In the genomic region with DNA sequence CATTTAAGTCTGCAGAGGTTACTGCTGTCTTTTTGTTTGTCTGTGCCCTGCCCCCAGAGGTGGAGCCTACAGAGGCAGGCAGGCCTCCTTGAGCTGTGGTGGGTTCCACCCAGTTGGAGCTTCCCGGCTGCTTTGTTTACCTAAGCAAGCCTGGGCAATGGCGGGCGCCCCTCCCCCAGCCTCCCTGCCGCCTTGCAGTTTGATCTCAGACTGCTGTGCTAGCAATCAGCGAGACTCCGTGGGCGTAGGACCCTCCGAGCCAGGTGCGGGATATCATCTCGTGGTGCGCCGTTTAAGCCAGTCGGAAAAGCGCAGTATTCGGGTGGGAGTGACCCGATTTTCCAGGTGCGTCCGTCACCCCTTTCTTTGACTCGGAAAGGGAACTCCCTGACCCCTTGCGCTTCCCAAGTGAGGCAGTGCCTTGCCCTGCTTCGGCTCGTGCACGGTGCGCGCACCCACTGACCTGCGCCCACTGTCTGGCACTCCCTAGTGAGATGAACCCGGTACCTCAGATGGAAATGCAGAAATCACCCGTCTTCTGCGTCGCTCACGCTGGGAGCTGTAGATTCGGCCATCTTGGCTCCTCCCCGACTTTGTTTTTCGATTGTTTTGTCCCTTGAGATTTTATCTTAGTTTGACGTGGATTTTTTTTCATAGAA, we compare ENCODE assay signal across 1 cellular context.
A peak's percentile ranks its signal among the peaks of the same experiment; 100 is the strongest.
TF ChIP-seq lines count a peak whose summit lies in the region.

No MANE protein-coding gene starts in this region.

TF ChIP-seq in H1, 55 proteins besides CTCF, POLR2A, EP300 and RAD21:
- peak; percentile 42; the same call in 1 of the 2 replicates for TF ChIP-seq YY1 (IDR thresholded peaks at IDR 0.05; ENCODE audit: low read depth, low read length)
